Comparison of ENCODE assay signal across 8 cellular contexts in the genomic region with DNA sequence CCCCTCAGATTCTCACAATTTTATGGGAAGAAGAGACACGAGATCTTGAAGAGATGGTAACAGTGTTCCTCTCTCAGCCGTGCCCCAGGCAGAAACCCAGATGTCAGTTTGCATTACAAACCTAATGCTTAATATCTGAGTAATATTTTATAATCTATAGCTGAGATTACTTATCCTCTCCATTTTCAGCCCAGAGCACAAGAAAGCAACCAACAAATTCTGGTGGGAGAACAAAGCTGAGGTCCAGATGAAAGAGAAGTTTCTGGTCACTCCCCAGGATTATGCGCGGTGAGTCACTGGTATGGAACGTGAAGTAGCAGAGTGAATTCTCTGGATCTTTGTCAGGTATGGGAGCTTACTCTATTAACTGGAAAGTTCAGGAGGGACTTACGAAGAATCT. TPM values are rescaled to one million over a fixed set of nuclear protein-coding genes. Genes with fewer than 3 reads are reported as not detected.
DNase-seq lines count a peak whose midpoint lies in the region; ATAC-seq and TF ChIP-seq lines count a peak whose summit lies in the region.

No MANE protein-coding gene starts in this region.

- H3K36me3 ChIP-seq in PC-3 (ENCODE audit: low read depth, low read length) (peaks cover 33% of the 10 kb centered on the region), neuron (ENCODE audit: insufficient read depth, low read length) (peaks cover 12% of the 10 kb centered on the region), mucosa of descending colon (ENCODE audit: low read depth) (no peaks in the 10 kb centered on the region)

- peak overlapping the region; percentile 91 for H3K4me2 ChIP-seq in PC-3 (ENCODE audit: low read length)

- H4K20me1 ChIP-seq in PC-3 (ENCODE audit: low read length), result no peaks in the 10 kb centered on the region

- H3K4me1 ChIP-seq in PC-3 (ENCODE audit: insufficient read depth, low read length) (peaks cover 38% of the 10 kb centered on the region), neuron (ENCODE audit: insufficient read depth, low read length) (peaks cover 17% of the 10 kb centered on the region), mucosa of descending colon (ENCODE audit: low read depth) (peaks cover 5% of the 10 kb centered on the region)

- intact Hi-C loops in PC-3 (cut with micrococcal nuclease), result loop anchor here (2.0 kb wide), 1 partner anchor 20 kb away; the partner anchor contains the start of genes RPS25 and TRAPPC4
- intact Hi-C loops in mucosa of descending colon (cut with DNase I, micrococcal nuclease), result no loop called here

- peak overlapping the region; percentile 91 for H2AFZ ChIP-seq in PC-3 (ENCODE audit: low read length)
- no peak overlapping the region for H2AFZ ChIP-seq in neuron (ENCODE audit: low read depth, low read length)

- BruUV-seq in PC-3 (replicated peaks; lab: Mats Ljungman, UMichigan), result no TSS peak

- peak overlapping the region; percentile 70 for H3K9ac ChIP-seq in PC-3 (ENCODE audit: low read length)

- H3K9me2 ChIP-seq in PC-3 (replicated peaks; ENCODE audit: low read length), result no peaks in the 10 kb centered on the region

- CTCF ChIA-PET in PC-3 (lab: Charles Lee), result interaction anchor here (0.6 kb wide), 1 partner anchor 15 kb away, joined by 7 read pairs; no protein-coding TSS in a partner anchor

- H3K27me3 ChIP-seq in PC-3 (ENCODE audit: low read length) (no peaks in the 10 kb centered on the region), neuron (ENCODE audit: insufficient read depth, low read length) (no peaks in the 10 kb centered on the region)

- no peak for TF ChIP-seq CTCF in PC-3 (conservative IDR thresholded peaks at IDR 0.05; ENCODE audit: low read depth, low read length)
- no peak for TF ChIP-seq CTCF in epithelial cell of esophagus (IDR thresholded peaks at IDR 0.05; ENCODE audit: insufficient read depth, low read depth, low read length, missing control alignments)
- TF ChIP-seq CTCF in mucosa of descending colon (IDR thresholded peaks at IDR 0.05), result no peak

- H3K79me2 ChIP-seq in PC-3 (ENCODE audit: low read length), result peaks cover 67% of the 10 kb centered on the region

- H3K9me3 ChIP-seq in PC-3 (ENCODE audit: low read length), result no peaks in the 10 kb centered on the region
- no peaks in the 10 kb centered on the region for H3K9me3 ChIP-seq in neuron (ENCODE audit: low read length)
- no peaks in the 10 kb centered on the region for H3K9me3 ChIP-seq in mucosa of descending colon

- H3K4me3 ChIP-seq in PC-3 (ENCODE audit: low read length), result peak overlapping the region; percentile 77
- H3K4me3 ChIP-seq in epithelial cell of esophagus (ENCODE audit: low read length), result peak overlapping the region; percentile 84
- H3K4me3 ChIP-seq in neuron (ENCODE audit: low read length), result peak overlapping the region; percentile 81
- no peak overlapping the region for H3K4me3 ChIP-seq in mucosa of descending colon

- peak overlapping the region; percentile 41 for H3K27ac ChIP-seq in PC-3 (ENCODE audit: low read length)

- POLR2A ChIA-PET in PC-3 (lab: Charles Lee; ENCODE audit: unreplicated experiment), result no interaction called here

- ATAC-seq in PC-3, result peak; percentile 56
- ATAC-seq in mucosa of descending colon, result no peak

- no peaks in the 10 kb centered on the region for H3F3A ChIP-seq in PC-3 (ENCODE audit: low read length, unreplicated experiment)

- DNase-seq in ELR (ENCODE audit: low read depth) (peak; percentile 93), PC-3 (peak; percentile 97), epithelial cell of esophagus (ENCODE audit: low read depth) (peak; percentile 82), NCI-H1694 (lab: John Stamatoyannopoulos, UW) (no peak), NCI-H2227 treated with DMSO at 0.1 percent for 48 hours (lab: John Stamatoyannopoulos, UW) (no peak), NCI-H2029 treated with DMSO at 0.1 percent for 48 hours (lab: John Stamatoyannopoulos, UW) (no peak), mucosa of descending colon (no peak)

RNA-seq across cellular contexts. Expression of gene CENATAC, which starts 0.9 kb away (rescaled TPM):
- total RNA-seq in PC-3 (2014; rRNA removed) (83.5 and 88.0 TPM in 2 replicates), mucosa of descending colon (10 to 100 TPM; 24.6 to 33.4 (median 30.9) TPM)

RNA-seq across cellular contexts. Expression of gene RPS25, which starts 19.3 kb away (rescaled TPM):
- total RNA-seq in PC-3 (2014; rRNA removed), result 813 and 931 TPM in 2 replicates
- total RNA-seq in mucosa of descending colon, result 100 to 1,000 TPM; 721 to 887 (median 781) TPM

RNA-seq across cellular contexts. Expression of gene TRAPPC4, which starts 19.7 kb away (rescaled TPM):
- 129 and 150 TPM in 2 replicates for total RNA-seq in PC-3 (2014; rRNA removed)
- 10 to 100 TPM; 52.7 to 58.4 (median 57.4) TPM for total RNA-seq in mucosa of descending colon

RNA-seq across cellular contexts. Expression of gene FOXR1, which starts 27.3 kb away (rescaled TPM):
- total RNA-seq in PC-3 (2014; rRNA removed) (not detected in 2 replicates), mucosa of descending colon (not detected)

RNA-seq across cellular contexts. Expression of gene SLC37A4, which starts 31.9 kb away (rescaled TPM):
- total RNA-seq in PC-3 (2014; rRNA removed) (31.4 and 35.4 TPM in 2 replicates), mucosa of descending colon (10 to 100 TPM; 23.3 to 70.8 (median 57.0) TPM)

Comparison
In these comparisons a context has a peak if more than half of its experiments do, and no peak if none do; other contexts are left out.
1. DNase-seq: peak in ELR (single experiment), PC-3 (single experiment) and epithelial cell of esophagus (single experiment); none in NCI-H1694 (single experiment), NCI-H2227 treated with DMSO at 0.1 percent for 48 hours (single experiment), NCI-H2029 treated with DMSO at 0.1 percent for 48 hours (single experiment) and mucosa of descending colon (0 of 3).